26 cellular contexts compared by ENCODE assay signal in genomic region chr3:64559658-64560057, GRCh38.
"Had no signal": no experiment of that assay in that cellular context is flagged by ENCODE, and none has a peak within 500 bp of the region (broad histone marks: within the 10 kb centered on the region; RNA-seq: fewer than 3 reads in every experiment).

No MANE protein-coding gene starts in this region.

- H3K4me1 ChIP-seq: parathyroid adenoma had no signal

- H3K9me3 Mint-ChIP-seq: activated CD4-positive, alpha-beta T cell treated with anti-CD3 and anti-CD28 coated beads, Interleukin-2, amount 10 ng/mL, durations not matched to agents 7 days and 5 days; activated CD8-positive, alpha-beta T cell treated with anti-CD3 and anti-CD28 coated beads for 36 hours; activated T-cell treated with anti-CD3 and anti-CD28 coated beads, Interleukin-2, amount 50 U/mL, for 4 hours; WTC11 had no signal

- H3K4me3 ChIP-seq: left ventricle myocardium inferior, lung, mucosa of descending colon, thoracic aorta had no signal

- H3K27me3 Mint-ChIP-seq: activated CD4-positive, alpha-beta T cell treated with anti-CD3 and anti-CD28 coated beads, Interleukin-2, amount 10 ng/mL, durations not matched to agents 7 days and 5 days; activated CD8-positive, alpha-beta T cell treated with anti-CD3 and anti-CD28 coated beads for 36 hours had no signal

- H3K4me3 Mint-ChIP-seq: activated CD4-positive, alpha-beta T cell treated with anti-CD3 and anti-CD28 coated beads, Interleukin-2, amount 10 ng/mL, durations not matched to agents 7 days and 5 days; activated CD8-positive, alpha-beta T cell treated with anti-CD3 and anti-CD28 coated beads for 36 hours; activated T-cell treated with anti-CD3 and anti-CD28 coated beads, Interleukin-2, amount 50 U/mL, for 4 hours; activated T-helper 17 cell treated with anti-CD3 and anti-CD28 coated beads, Interleukin-2, amount 50 U/mL, for 72 hours; central memory CD8-positive, alpha-beta T cell; T-helper 17 cell; WTC11 had no signal

- H3K36me3 Mint-ChIP-seq: WTC11 had no signal

- H3K79me2 ChIP-seq: parathyroid adenoma had no signal

- H3K4me1 Mint-ChIP-seq: activated CD4-positive, alpha-beta T cell treated with anti-CD3 and anti-CD28 coated beads, Interleukin-2, amount 10 ng/mL, durations not matched to agents 7 days and 5 days; activated T-helper 17 cell treated with anti-CD3 and anti-CD28 coated beads, Interleukin-2, amount 50 U/mL, for 72 hours; central memory CD8-positive, alpha-beta T cell; T-helper 17 cell had no signal

- H2AFZ ChIP-seq: parathyroid adenoma had no signal

- H3K9ac ChIP-seq: parathyroid adenoma had no signal

- H3K27ac Mint-ChIP-seq: activated CD4-positive, alpha-beta T cell treated with anti-CD3 and anti-CD28 coated beads, Interleukin-2, amount 10 ng/mL, durations not matched to agents 7 days and 5 days; activated CD8-positive, alpha-beta T cell treated with anti-CD3 and anti-CD28 coated beads for 36 hours; activated T-helper 17 cell treated with anti-CD3 and anti-CD28 coated beads, Interleukin-2, amount 50 U/mL, for 72 hours; T-helper 17 cell; WTC11 had no signal

- H3K36me3 ChIP-seq: thoracic aorta had no signal

- ATAC-seq: activated CD8-positive, alpha-beta T cell treated with anti-CD3 and anti-CD28 coated beads for 36 hours; activated T-cell treated with anti-CD3 and anti-CD28 coated beads, Interleukin-2, amount 50 U/mL, for 4 hours; activated T-helper 17 cell treated with anti-CD3 and anti-CD28 coated beads, Interleukin-2, amount 50 U/mL, for 72 hours; mucosa of descending colon; right cardiac atrium; SK-N-SH treated with all-trans-retinoic acid at 6 μM for 48 hours; T-helper 17 cell; WTC11 had no signal

- H3K9me3 ChIP-seq: left ventricle myocardium inferior, mucosa of descending colon, thoracic aorta had no signal

- DNase-seq: activated CD4-positive, alpha-beta T cell treated with anti-CD3 and anti-CD28 coated beads for 1 hour; activated CD4-positive, alpha-beta T cell treated with anti-CD3 and anti-CD28 coated beads, Interleukin-2, amount 10 ng/mL, durations not matched to agents 7 days and 5 days; activated CD8-positive, alpha-beta T cell treated with anti-CD3 and anti-CD28 coated beads for 36 hours; activated gamma-delta T cell treated with Interleukin-2 at 50 U/mL for 16 hours; activated naive CD4-positive, alpha-beta T cell treated with anti-CD3 and anti-CD28 coated beads, Interleukin-2, amount 50 U/mL, for 16 hours; activated T-cell treated with anti-CD3 and anti-CD28 coated beads, Interleukin-2, amount 50 U/mL, for 4 hours; amygdala; effector memory CD4-positive, alpha-beta T cell; glutamatergic neuron; left ventricle myocardium inferior; mesendoderm; mucosa of descending colon; occipital lobe; right cardiac atrium; stimulated activated CD4-positive, alpha-beta T cell treated with anti-CD3 and anti-CD28 coated beads, Interleukin-2, amount 100 ng/mL, for 48 hours; stimulated activated naive CD4-positive, alpha-beta T cell treated with Interleukin-2 at 50 U/mL for 16 hours; T-helper 17 cell; T1000; trophoblast cell had no signal

- H3K27ac ChIP-seq: left ventricle myocardium inferior, parathyroid adenoma, thoracic aorta had no signal
